ENCODE assay signal across 10 cellular contexts in genomic region chr22:24105018-24105360, GRCh38.
DNase-seq lines count a peak whose midpoint lies in the region; ATAC-seq and TF ChIP-seq lines count a peak whose summit lies in the region.
"Had no signal": no experiment of that assay in that cellular context is flagged by ENCODE, and none has a peak within 500 bp of the region (broad histone marks: within the 10 kb centered on the region; RNA-seq: fewer than 3 reads in every experiment).

No MANE protein-coding gene starts in this region.

- no peaks in the 10 kb centered on the region for H3K27me3 Mint-ChIP-seq in natural killer cell treated with Interleukin-12 subunit alpha and Interleukin-12 subunit beta and Interleukin-15 and Interleukin-18, amount 100 ng/mL, for 72 hours
- no peaks in the 10 kb centered on the region for H3K27me3 Mint-ChIP-seq in natural killer cell (ENCODE audit: low read depth in 2 of 2)
- H3K27me3 Mint-ChIP-seq in nephron progenitor cell (ENCODE audit: low read depth, poor library complexity): peaks cover 3% of the 10 kb centered on the region

- ATAC-seq in natural killer cell treated with Interleukin-12 subunit alpha and Interleukin-12 subunit beta and Interleukin-15 and Interleukin-18, amount 100 ng/mL, for 72 hours: peak in 1 of 2 donors; percentile 6
- ATAC-seq in natural killer cell: no peak
- no peak for ATAC-seq in HG02970 (IDR thresholded peaks at IDR 0.05; ENCODE audit: low FRiP score, unreplicated experiment)
- ATAC-seq: activated CD8-positive, alpha-beta T cell treated with anti-CD3 and anti-CD28 coated beads, Interleukin-2, amount 10 ng/mL, durations not matched to agents 7 days and 5 days had no signal

- H3K4me1 Mint-ChIP-seq in natural killer cell treated with Interleukin-12 subunit alpha and Interleukin-12 subunit beta and Interleukin-15 and Interleukin-18, amount 100 ng/mL, for 72 hours (ENCODE audit: low read depth in 2 of 2): peaks cover 7 to 29% of the 10 kb centered on the region in 2 donors
- H3K4me1 Mint-ChIP-seq in natural killer cell (no peaks in the 10 kb centered on the region), nephron progenitor cell (peaks cover 17% of the 10 kb centered on the region)

- peak overlapping the region; percentile 34 for H3K4me3 Mint-ChIP-seq in natural killer cell treated with Interleukin-12 subunit alpha and Interleukin-12 subunit beta and Interleukin-15 and Interleukin-18, amount 100 ng/mL, for 72 hours
- H3K4me3 Mint-ChIP-seq in natural killer cell (no peak overlapping the region), nephron progenitor cell (no peak overlapping the region)
- H3K4me3 Mint-ChIP-seq: activated CD8-positive, alpha-beta T cell treated with anti-CD3 and anti-CD28 coated beads, Interleukin-2, amount 10 ng/mL, durations not matched to agents 7 days and 5 days had no signal

- no peak overlapping the region for H3K4me3 ChIP-seq in fibroblast of mammary gland (ENCODE audit: control insufficient read depth, low read depth, low read length)

- H3K36me3 Mint-ChIP-seq in natural killer cell treated with Interleukin-12 subunit alpha and Interleukin-12 subunit beta and Interleukin-15 and Interleukin-18, amount 100 ng/mL, for 72 hours: no peaks in the 10 kb centered on the region
- H3K36me3 Mint-ChIP-seq in natural killer cell (no peaks in the 10 kb centered on the region), nephron progenitor cell (ENCODE audit: low read depth) (peaks cover 31% of the 10 kb centered on the region)

- DNase-seq in natural killer cell treated with Interleukin-12 subunit alpha and Interleukin-12 subunit beta and Interleukin-15 and Interleukin-18, amount 100 ng/mL, for 72 hours (ENCODE audit: low spot score): peak; percentile 41
- DNase-seq in natural killer cell (no peak), fibroblast of mammary gland (ENCODE audit: low read depth) (peak; percentile 64), nephron progenitor cell (no peak), kidney glomerular epithelial cell (lab: John Stamatoyannopoulos, UW) (no peak)
- DNase-seq in stimulated activated naive CD4-positive, alpha-beta T cell treated with Interleukin-2 at 50 U/mL for 16 hours (lab: John Stamatoyannopoulos, UW): no peak
- DNase-seq in activated naive CD4-positive, alpha-beta T cell treated with anti-CD3 and anti-CD28 coated beads, Interleukin-2, amount 50 U/mL, for 16 hours: no peak
- DNase-seq: activated CD8-positive, alpha-beta T cell treated with anti-CD3 and anti-CD28 coated beads, Interleukin-2, amount 10 ng/mL, durations not matched to agents 7 days and 5 days; stimulated activated CD4-positive, alpha-beta T cell treated with anti-CD3 and anti-CD28 coated beads, Interleukin-2, amount 100 ng/mL, for 24 hours had no signal

- intact Hi-C loops in natural killer cell (cut with micrococcal nuclease): no loop called here

- no peaks in the 10 kb centered on the region for H3K9me3 Mint-ChIP-seq in natural killer cell treated with Interleukin-12 subunit alpha and Interleukin-12 subunit beta and Interleukin-15 and Interleukin-18, amount 100 ng/mL, for 72 hours
- H3K9me3 Mint-ChIP-seq in natural killer cell: no peaks in the 10 kb centered on the region
- no peaks in the 10 kb centered on the region for H3K9me3 Mint-ChIP-seq in nephron progenitor cell

- peak overlapping the region in 1 of 2 donors; percentile 71 for H3K27ac Mint-ChIP-seq in natural killer cell treated with Interleukin-12 subunit alpha and Interleukin-12 subunit beta and Interleukin-15 and Interleukin-18, amount 100 ng/mL, for 72 hours
- no peak overlapping the region for H3K27ac Mint-ChIP-seq in natural killer cell
- H3K27ac Mint-ChIP-seq in nephron progenitor cell: peak overlapping the region; percentile 84

- TF ChIP-seq CTCF in natural killer cell (IDR thresholded peaks at IDR 0.05) (no peak), fibroblast of mammary gland (conservative IDR thresholded peaks at IDR 0.05; ENCODE audit: control insufficient read depth, insufficient read depth, low read depth, low read length) (no peak), nephron progenitor cell (IDR thresholded peaks at IDR 0.05) (no peak)

Comparison
In these comparisons a context has a peak if more than half of its experiments do, and no peak if none do; other contexts are left out.
1. DNase-seq: peak in natural killer cell treated with Interleukin-12 subunit alpha and Interleukin-12 subunit beta and Interleukin-15 and Interleukin-18, amount 100 ng/mL, for 72 hours (single experiment) and fibroblast of mammary gland (single experiment); none in natural killer cell (single experiment), nephron progenitor cell (single experiment), stimulated activated naive CD4-positive, alpha-beta T cell treated with Interleukin-2 at 50 U/mL for 16 hours (single experiment), kidney glomerular epithelial cell (single experiment) and activated naive CD4-positive, alpha-beta T cell treated with anti-CD3 and anti-CD28 coated beads, Interleukin-2, amount 50 U/mL, for 16 hours (single experiment).